ENCODE assay signal across 16 cellular contexts in the genomic region with DNA sequence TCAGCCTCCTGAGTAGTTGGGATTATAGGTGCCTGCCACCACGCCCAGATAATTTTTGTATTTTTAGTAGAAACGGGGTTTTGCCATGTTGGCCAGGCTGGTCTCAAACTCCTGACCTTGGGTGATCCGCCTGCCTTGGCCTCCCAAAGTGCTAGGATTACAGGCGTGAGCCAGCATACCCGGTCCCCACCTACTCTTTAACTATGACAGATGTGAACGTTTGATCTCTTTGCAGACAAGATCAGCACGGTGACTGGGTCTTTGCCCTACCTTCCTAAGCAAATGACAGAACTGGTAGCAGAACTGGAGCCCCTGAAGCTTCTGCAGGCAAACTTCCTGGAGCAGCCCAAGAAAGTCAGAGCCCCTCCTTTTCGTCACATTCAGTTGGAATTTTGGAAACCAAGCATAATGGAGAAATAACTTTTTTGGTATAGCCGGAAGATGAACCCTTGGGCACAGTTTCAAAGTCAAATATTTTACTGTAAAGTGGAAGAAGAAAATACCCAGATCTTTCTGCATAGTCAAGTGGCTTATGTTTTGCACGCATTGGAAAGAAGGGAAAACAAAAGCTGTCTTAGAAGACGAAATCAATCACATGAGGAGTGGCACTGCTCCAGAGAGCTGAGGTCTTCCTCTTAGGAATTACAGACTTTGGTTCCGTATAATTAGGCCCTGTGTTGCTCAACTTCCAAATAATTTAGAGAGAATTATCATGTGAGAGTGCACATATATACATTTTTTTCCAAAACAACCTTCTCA.
DNase-seq lines count a peak whose midpoint lies in the region; ATAC-seq and TF ChIP-seq lines count a peak whose summit lies in the region.
"Had no signal": no experiment of that assay in that cellular context is flagged by ENCODE, and none has a peak within 500 bp of the region (broad histone marks: within the 10 kb centered on the region; RNA-seq: fewer than 3 reads in every experiment).

No MANE protein-coding gene starts in this region.

- peak overlapping the region; percentile 23 for H3K4me2 ChIP-seq in osteoblast (ENCODE audit: insufficient read depth, low read length)

- H3K4me3 Mint-ChIP-seq in stimulated activated naive B cell treated with anti-CD40 and anti-IgM and Interleukin-4, amounts not matched to agents 10 μg/mL and 1 μg/mL and 100 μg/mL, for 72 hours: no peak overlapping the region
- H3K4me3 Mint-ChIP-seq: central memory CD8-positive, alpha-beta T cell; IgD-negative memory B cell; naive thymus-derived CD8-positive, alpha-beta T cell had no signal

- H3K79me2 ChIP-seq in ACC112 (ENCODE audit: control insufficient read depth, insufficient read depth, low read length, unreplicated experiment): no peaks in the 10 kb centered on the region
- H3K79me2 ChIP-seq in osteoblast (ENCODE audit: insufficient read depth, low read length): no peaks in the 10 kb centered on the region

- H3K36me3 Mint-ChIP-seq in stimulated activated naive B cell treated with anti-CD40 and anti-IgM and Interleukin-4, amounts not matched to agents 10 μg/mL and 1 μg/mL and 100 μg/mL, for 72 hours: no peaks in the 10 kb centered on the region
- H3K36me3 Mint-ChIP-seq: IgD-negative memory B cell; naive thymus-derived CD8-positive, alpha-beta T cell had no signal

- H3K27me3 ChIP-seq in ACC112 (ENCODE audit: insufficient read depth, low read length) (no peaks in the 10 kb centered on the region), adipocyte (replicated peaks; ENCODE audit: control insufficient read depth, insufficient read depth, low read length) (no peaks in the 10 kb centered on the region), osteoblast (ENCODE audit: insufficient read depth, low read length) (no peaks in the 10 kb centered on the region)

- H3K27me3 Mint-ChIP-seq in stimulated activated naive B cell treated with anti-CD40 and anti-IgM and Interleukin-4, amounts not matched to agents 10 μg/mL and 1 μg/mL and 100 μg/mL, for 72 hours: peaks cover 5 to 26% of the 10 kb centered on the region in 2 donors

- H3K4me1 Mint-ChIP-seq in stimulated activated naive B cell treated with anti-CD40 and anti-IgM and Interleukin-4, amounts not matched to agents 10 μg/mL and 1 μg/mL and 100 μg/mL, for 72 hours: no peaks in the 10 kb centered on the region
- H3K4me1 Mint-ChIP-seq: central memory CD8-positive, alpha-beta T cell had no signal

- H3K36me3 ChIP-seq in ACC112 (ENCODE audit: insufficient read depth, low read length): no peaks in the 10 kb centered on the region
- no peaks in the 10 kb centered on the region for H3K36me3 ChIP-seq in adipocyte (ENCODE audit: control insufficient read depth, insufficient read depth, low read length, severe bottlenecking)
- no peaks in the 10 kb centered on the region for H3K36me3 ChIP-seq in osteoblast (ENCODE audit: insufficient read depth, low read length)

- H3K27ac Mint-ChIP-seq in stimulated activated naive B cell treated with anti-CD40 and anti-IgM and Interleukin-4, amounts not matched to agents 10 μg/mL and 1 μg/mL and 100 μg/mL, for 72 hours: no peak overlapping the region
- H3K27ac Mint-ChIP-seq: IgD-negative memory B cell; naive thymus-derived CD8-positive, alpha-beta T cell had no signal

- H3K9ac ChIP-seq in adipocyte (ENCODE audit: low read length): peak overlapping the region; percentile 43

- H3K27ac ChIP-seq in ACC112 (ENCODE audit: low read depth, low read length): peak overlapping the region; percentile 92
- peak overlapping the region; percentile 11 for H3K27ac ChIP-seq in osteoblast (ENCODE audit: low read depth, low read length)
- H3K27ac ChIP-seq in RWPE1: no peak overlapping the region

- peak overlapping the region; percentile 44 for H3K4me3 ChIP-seq in ACC112 (ENCODE audit: low read depth, low read length)
- H3K4me3 ChIP-seq in adipocyte (ENCODE audit: low read length): peak overlapping the region; percentile 49
- no peak overlapping the region for H3K4me3 ChIP-seq in fibroblast of mammary gland (ENCODE audit: control insufficient read depth, low read depth, low read length)
- H3K4me3 ChIP-seq in osteoblast (ENCODE audit: insufficient read depth, low read length): no peak overlapping the region

- in situ Hi-C loops in GM13976 (cut with MboI; ENCODE audit: low sequenced_read_pairs, unreplicated experiment): no loop called here

- POLR2A ChIA-PET in RWPE1 (lab: Yijun Ruan, JAX; ENCODE audit: low non-redundant PET): no interaction called here

- no peaks in the 10 kb centered on the region for H4K20me1 ChIP-seq in osteoblast (ENCODE audit: insufficient read depth, low read length)

- H3K4me1 ChIP-seq in ACC112 (ENCODE audit: control insufficient read depth, insufficient read depth, low read length, unreplicated experiment) (peaks cover 22% of the 10 kb centered on the region), adipocyte (ENCODE audit: control insufficient read depth, insufficient read depth, low read length) (peaks cover 17% of the 10 kb centered on the region), osteoblast (ENCODE audit: insufficient read depth, low read length) (peaks cover 6% of the 10 kb centered on the region)

- no peak for TF ChIP-seq CTCF in fibroblast of mammary gland (conservative IDR thresholded peaks at IDR 0.05; ENCODE audit: control insufficient read depth, insufficient read depth, low read depth, low read length)
- no peak for TF ChIP-seq CTCF in osteoblast (IDR thresholded peaks at IDR 0.05; ENCODE audit: extremely low read depth, low read depth, low read length)
- TF ChIP-seq CTCF in RWPE1 (conservative IDR thresholded peaks at IDR 0.05; ENCODE audit: low read depth): no peak
- TF ChIP-seq CTCF in GM13976 (IDR thresholded peaks at IDR 0.05; ENCODE audit: borderline replicate concordance, control extremely low read depth, extremely low read depth, insufficient read depth, missing control alignments): no peak

- CTCF ChIA-PET in RWPE1 (lab: Yijun Ruan, JAX): interaction anchor here (0.7 to 1.4 kb wide), 2 partner anchors 87 to 301 kb away, joined by 3 to 6 read pairs; no protein-coding TSS in a partner anchor

- no peak for ATAC-seq in stimulated activated naive B cell treated with anti-CD40 and anti-IgM and Interleukin-4, amounts not matched to agents 10 μg/mL and 1 μg/mL and 100 μg/mL, for 72 hours (replicated peaks)
- ATAC-seq: naive thymus-derived CD8-positive, alpha-beta T cell had no signal

- H2AFZ ChIP-seq in ACC112 (ENCODE audit: low read length, unreplicated experiment): peak overlapping the region; percentile 53
- H2AFZ ChIP-seq in osteoblast (ENCODE audit: low read length): peak overlapping the region; percentile 49

- DNase-seq in adipocyte (ENCODE audit: low read depth) (peak; percentile 93), fibroblast of mammary gland (ENCODE audit: low read depth) (peak; percentile 60), osteoblast (ENCODE audit: insufficient read length, low spot score, missing footprints) (no peak), NCI-H187 treated with DMSO at 0.1 percent for 48 hours (lab: John Stamatoyannopoulos, UW) (no peak), RWPE1 (ENCODE audit: low spot score) (no peak), GM13976 (ENCODE audit: low spot score) (no peak)
- no peak for DNase-seq in stimulated activated naive B cell treated with anti-CD40 and anti-IgM and Interleukin-4, amounts not matched to agents 10 μg/mL and 1 μg/mL and 100 μg/mL, for 72 hours
- DNase-seq: activated CD4-positive, alpha-beta T cell treated with anti-CD3 and anti-CD28 coated beads, Interleukin-2, amount 50 U/mL, for 48 hours; activated effector memory CD4-positive, alpha-beta T cell treated with Interleukin-2 at 50 U/mL for 16 hours; foreskin fibroblast; naive thymus-derived CD8-positive, alpha-beta T cell; NCI-H1417; NCI-H524 had no signal

- H3K9me3 Mint-ChIP-seq in stimulated activated naive B cell treated with anti-CD40 and anti-IgM and Interleukin-4, amounts not matched to agents 10 μg/mL and 1 μg/mL and 100 μg/mL, for 72 hours: peaks cover 0 to 4% of the 10 kb centered on the region in 2 donors
- H3K9me3 Mint-ChIP-seq: central memory CD8-positive, alpha-beta T cell; IgD-negative memory B cell; naive thymus-derived CD8-positive, alpha-beta T cell had no signal

- H3K9me3 ChIP-seq in adipocyte (ENCODE audit: control insufficient read depth, low read length): no peaks in the 10 kb centered on the region
- no peaks in the 10 kb centered on the region for H3K9me3 ChIP-seq in osteoblast (ENCODE audit: low read depth, low read length)

Comparison
In these comparisons a context has a peak if more than half of its experiments do, and no peak if none do; other contexts are left out.
1. H3K4me3 ChIP-seq: peak in ACC112 (single experiment) and adipocyte (single experiment); none in fibroblast of mammary gland (single experiment) and osteoblast (single experiment).
2. DNase-seq: peak in adipocyte (single experiment) and fibroblast of mammary gland (single experiment); none in osteoblast (single experiment), NCI-H187 treated with DMSO at 0.1 percent for 48 hours (single experiment), RWPE1 (single experiment), stimulated activated naive B cell treated with anti-CD40 and anti-IgM and Interleukin-4, amounts not matched to agents 10 μg/mL and 1 μg/mL and 100 μg/mL, for 72 hours (single experiment) and GM13976 (single experiment).